Comparison of ENCODE assay signal across 15 cellular contexts in genomic region chr7:156984209-156984891, GRCh38. TPM values are rescaled to one million over a fixed set of nuclear protein-coding genes. Genes with fewer than 3 reads are reported as not detected.
DNase-seq lines count a peak whose midpoint lies in the region; ATAC-seq, FAIRE-seq and TF ChIP-seq lines count a peak whose summit lies in the region.
"Had no signal": no experiment of that assay in that cellular context is flagged by ENCODE, and none has a peak within 500 bp of the region (broad histone marks: within the 10 kb centered on the region; RNA-seq: fewer than 3 reads in every experiment).

No MANE protein-coding gene starts in this region.

- no peaks in the 10 kb centered on the region for H3K4me1 Mint-ChIP-seq in CD4-positive, alpha-beta memory T cell
- H3K4me1 Mint-ChIP-seq: activated naive CD4-positive, alpha-beta T cell treated with anti-CD3 and anti-CD28 coated beads, Interleukin-2, amount 50 U/mL, for 24 hours; central memory CD8-positive, alpha-beta T cell had no signal

- WGBS in right lobe of liver (ENCODE audit: insufficient coverage, low coverage, low lambda C conversion rate, missing lambda C conversion rate) = 76% methylated on average over 9 of the region's 14 CpGs

- intact Hi-C loops in sciatic nerve (cut with DNase I) = no loop called here
- intact Hi-C loops in CD4-positive, alpha-beta memory T cell (cut with micrococcal nuclease) = no loop called here
- intact Hi-C loops in right lobe of liver (cut with DNase I) = no loop called here

- H3K9me3 ChIP-seq in CD4-positive, alpha-beta memory T cell (ENCODE audit: control insufficient read depth in 1 of 2, low read length in 2 of 2) = no peaks in the 10 kb centered on the region
- no peaks in the 10 kb centered on the region for H3K9me3 ChIP-seq in right lobe of liver

- no peaks in the 10 kb centered on the region for H3K4me1 ChIP-seq in CD4-positive, alpha-beta memory T cell (ENCODE audit: insufficient read depth, low read length)
- no peaks in the 10 kb centered on the region for H3K4me1 ChIP-seq in right lobe of liver

- H3K4me3 ChIP-seq in CD4-positive, alpha-beta memory T cell (ENCODE audit: low read length in 2 of 2) = no peak overlapping the region
- no peak overlapping the region for H3K4me3 ChIP-seq in right lobe of liver
- H3K4me3 ChIP-seq: SK-N-MC had no signal

- no peak overlapping the region for H3K4me3 Mint-ChIP-seq in CD4-positive, alpha-beta memory T cell
- H3K4me3 Mint-ChIP-seq: activated naive CD4-positive, alpha-beta T cell treated with anti-CD3 and anti-CD28 coated beads, Interleukin-2, amount 50 U/mL, for 24 hours; central memory CD8-positive, alpha-beta T cell had no signal

- ATAC-seq in sciatic nerve = peak; percentile 93
- no peak for ATAC-seq in HG03520 (IDR thresholded peaks at IDR 0.05; ENCODE audit: unreplicated experiment)
- no peak for ATAC-seq in right lobe of liver

- no peaks in the 10 kb centered on the region for H3K27me3 ChIP-seq in CD4-positive, alpha-beta memory T cell (ENCODE audit: insufficient read depth, low read length)
- no peaks in the 10 kb centered on the region for H3K27me3 ChIP-seq in right lobe of liver

- H3K27ac ChIP-seq in CD4-positive, alpha-beta memory T cell (ENCODE audit: low read depth, low read length) = no peak overlapping the region
- H3K27ac ChIP-seq in right lobe of liver = no peak overlapping the region
- H3K27ac ChIP-seq: C4-2B, epithelial cell of prostate, SK-N-MC had no signal

- H3K9me3 Mint-ChIP-seq in CD4-positive, alpha-beta memory T cell = peaks cover 0 to 10% (median 6%) of the 10 kb centered on the region in 8 donors
- H3K9me3 Mint-ChIP-seq: activated naive CD4-positive, alpha-beta T cell treated with anti-CD3 and anti-CD28 coated beads, Interleukin-2, amount 50 U/mL, for 24 hours had no signal

- FAIRE-seq in D721Med (lab: Jason Lieb, UNC) = no peak
- FAIRE-seq: H1, urothelium cell line had no signal

- TF ChIP-seq POLR2A in right lobe of liver (IDR thresholded peaks at IDR 0.05) = no peak

- CTCF ChIA-PET in CD4-positive, alpha-beta memory T cell (lab: Charles Lee; ENCODE audit: partially characterized antibody) = interaction anchor here (0.6 to 2.0 kb wide), 2 partner anchors 10 to 12 kb away, joined by 3 to 4 read pairs; no protein-coding TSS in a partner anchor

- no peak overlapping the region for H3K27ac Mint-ChIP-seq in CD4-positive, alpha-beta memory T cell
- H3K27ac Mint-ChIP-seq: activated naive CD4-positive, alpha-beta T cell treated with anti-CD3 and anti-CD28 coated beads, Interleukin-2, amount 50 U/mL, for 24 hours had no signal

- H3K36me3 ChIP-seq in CD4-positive, alpha-beta memory T cell (ENCODE audit: insufficient read depth, low read length) = no peaks in the 10 kb centered on the region
- no peaks in the 10 kb centered on the region for H3K36me3 ChIP-seq in right lobe of liver

- H3K27me3 Mint-ChIP-seq in CD4-positive, alpha-beta memory T cell = peaks cover 1 to 2% of the 10 kb centered on the region in 2 donors
- H3K27me3 Mint-ChIP-seq: activated naive CD4-positive, alpha-beta T cell treated with anti-CD3 and anti-CD28 coated beads, Interleukin-2, amount 50 U/mL, for 24 hours had no signal

- H3K36me3 Mint-ChIP-seq in CD4-positive, alpha-beta memory T cell = peaks cover 5 to 11% of the 10 kb centered on the region in 2 donors

- DNase-seq in AG09319 (ENCODE audit: extremely low read depth, low read depth) (peak; percentile 74), LHCN-M2 (ENCODE audit: low read depth) (peak; percentile 44), fibroblast of peridontal ligament (ENCODE audit: extremely low read depth) (peak; percentile 94), sciatic nerve (ENCODE audit: low spot score) (no peak), D721Med (ENCODE audit: insufficient read length, low spot score) (no peak), right lobe of liver (no peak)
- no peak for DNase-seq in CD4-positive, alpha-beta memory T cell

- POLR2A ChIA-PET in CD4-positive, alpha-beta memory T cell (lab: Charles Lee; ENCODE audit: partially characterized antibody) = no interaction called here

- TF ChIP-seq CTCF in AG09319 (IDR thresholded peaks at IDR 0.05; ENCODE audit: low read depth, low read length) (no peak), D721Med (IDR thresholded peaks at IDR 0.05; ENCODE audit: insufficient read depth, missing control alignments) (no peak), right lobe of liver (IDR thresholded peaks at IDR 0.05) (no peak)

RNA-seq across cellular contexts. Expression of gene MNX1, which starts 26.1 kb away (rescaled TPM):
- not detected in 2 replicates for total RNA-seq in LHCN-M2 (2014; rRNA removed)
- polyA plus RNA-seq in LHCN-M2 (2012) = not detected
- not detected for total RNA-seq in sciatic nerve
- not detected for total RNA-seq in CD4-positive, alpha-beta memory T cell
- polyA plus RNA-seq in CD4-positive, alpha-beta memory T cell = not detected
- total RNA-seq in right lobe of liver = not detected
- polyA plus RNA-seq: H1 had no signal

RNA-seq across cellular contexts. Expression of gene NOM1, which starts 34.8 kb away (rescaled TPM):
- total RNA-seq in LHCN-M2 (2014; rRNA removed) (13.7 and 17.4 TPM in 2 replicates), sciatic nerve (19.3 TPM), right lobe of liver (10 to 100 TPM in 1 of 6 experiments, 1 to 10 TPM in 5; 6.1 to 10.2 (median 8.1) TPM)
- polyA plus RNA-seq in LHCN-M2 (2012) = 9.8 TPM
- 10 to 100 TPM; 31.4 to 32.5 TPM for total RNA-seq in CD4-positive, alpha-beta memory T cell
- polyA plus RNA-seq in CD4-positive, alpha-beta memory T cell = 1 to 10 TPM in 1 of 2 donors, under 1 TPM in 1; 0.82 to 9.8 TPM

Comparison
In these comparisons a context has a peak if more than half of its experiments do, and no peak if none do; other contexts are left out.
1. DNase-seq: peak in AG09319 (single experiment), LHCN-M2 (single experiment) and fibroblast of peridontal ligament (single experiment); none in sciatic nerve (single experiment), CD4-positive, alpha-beta memory T cell (0 of 5), D721Med (single experiment) and right lobe of liver (0 of 3).